Comparison of ENCODE assay signal across 8 cellular contexts in the genomic region with DNA sequence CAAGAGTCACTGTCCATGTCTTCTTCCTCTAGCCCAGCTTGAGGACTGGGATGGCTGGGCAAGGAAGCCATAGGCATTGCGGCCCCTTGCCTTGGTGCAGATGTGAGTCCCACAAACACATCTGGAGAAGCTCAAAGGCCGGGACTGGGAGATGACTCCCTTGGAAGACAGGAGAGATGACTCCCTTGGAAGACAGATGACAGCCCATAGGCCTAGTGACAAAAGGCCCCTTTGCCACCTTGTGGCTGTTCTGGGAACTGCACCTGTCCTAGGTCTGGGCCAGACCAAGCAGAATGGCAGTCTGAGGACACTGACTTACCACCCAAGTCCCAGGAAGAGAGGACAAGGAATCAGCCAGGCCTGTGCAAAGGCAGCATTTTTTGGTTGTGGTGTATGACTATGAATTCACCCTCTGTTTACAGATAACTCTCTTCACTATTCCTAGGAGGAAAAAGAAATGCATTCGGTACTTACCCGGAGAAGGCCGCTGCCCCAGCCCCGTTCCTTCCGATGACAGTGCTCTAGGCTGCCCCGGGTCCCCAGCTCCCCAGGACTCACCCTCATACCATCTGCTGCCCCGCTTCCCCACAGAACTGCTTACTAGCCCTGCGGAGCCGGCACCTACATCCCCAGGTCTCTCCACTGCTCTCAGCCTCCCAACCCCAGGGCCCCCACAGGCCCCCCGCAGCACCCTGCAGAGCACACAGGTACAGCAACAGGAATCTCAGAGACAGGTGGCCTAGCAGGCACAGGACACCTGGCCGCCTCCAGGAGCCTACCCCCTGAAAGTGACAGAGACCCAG. TPM values are rescaled to one million over a fixed set of nuclear protein-coding genes. Genes with fewer than 3 reads are reported as not detected.
DNase-seq lines count a peak whose midpoint lies in the region; ATAC-seq and TF ChIP-seq lines count a peak whose summit lies in the region.

No MANE protein-coding gene starts in this region.

- H3K9me3 ChIP-seq in CD8-positive, alpha-beta T cell (ENCODE audit: low read length), result no peaks in the 10 kb centered on the region
- H3K9me3 ChIP-seq in adipocyte (ENCODE audit: control insufficient read depth, low read length) (no peaks in the 10 kb centered on the region), left ventricle myocardium inferior (replicated peaks) (no peaks in the 10 kb centered on the region)

- peaks cover 66% of the 10 kb centered on the region for H3K36me3 ChIP-seq in CD8-positive, alpha-beta T cell (ENCODE audit: insufficient read depth, low read length)
- peaks cover 76% of the 10 kb centered on the region for H3K36me3 ChIP-seq in adipocyte (ENCODE audit: control insufficient read depth, insufficient read depth, low read length, severe bottlenecking)
- H3K36me3 ChIP-seq in left ventricle myocardium inferior, result peaks cover 49% of the 10 kb centered on the region

- TF ChIP-seq CTCF in CD8-positive, alpha-beta T cell (IDR thresholded peaks at IDR 0.05), result peak; percentile 86
- TF ChIP-seq CTCF in LNCAP (IDR thresholded peaks at IDR 0.05) (peak; percentile 86), left ventricle myocardium inferior (IDR thresholded peaks at IDR 0.05; ENCODE audit: borderline replicate concordance) (peak; percentile 98)

- H3K27me3 ChIP-seq in CD8-positive, alpha-beta T cell (ENCODE audit: insufficient read depth, low read length), result no peaks in the 10 kb centered on the region
- H3K27me3 ChIP-seq in adipocyte (replicated peaks; ENCODE audit: control insufficient read depth, insufficient read depth, low read length), result no peaks in the 10 kb centered on the region
- H3K27me3 ChIP-seq in left ventricle myocardium inferior (ENCODE audit: low read depth), result no peaks in the 10 kb centered on the region

- POLR2A ChIA-PET in CD8-positive, alpha-beta T cell (lab: Charles Lee), result interaction anchor here (0.8 to 16.0 kb wide), 7 partner anchors 10 to 141 kb away, joined by 3 to 185 read pairs (median 5); a partner anchor contains a TSS

- peaks cover 22% of the 10 kb centered on the region for H3K4me1 ChIP-seq in CD8-positive, alpha-beta T cell (ENCODE audit: insufficient read depth, low read length)
- H3K4me1 ChIP-seq in adipocyte (ENCODE audit: control insufficient read depth, insufficient read depth, low read length), result peaks cover 58% of the 10 kb centered on the region
- peaks cover 50% of the 10 kb centered on the region for H3K4me1 ChIP-seq in left ventricle myocardium inferior

- H3K27ac Mint-ChIP-seq in CD8-positive, alpha-beta T cell, result peak overlapping the region; percentile 83
- peak overlapping the region; percentile 21 for H3K27ac Mint-ChIP-seq in T-helper 1 cell treated with Interleukin-12 subunit alpha and Interleukin-12 subunit beta and Interleukin-4 antibody, amounts not matched to agents 30 μg/mL and 1 μg/mL, for 36 hours

- peaks cover 69% of the 10 kb centered on the region for H3K4me1 Mint-ChIP-seq in CD8-positive, alpha-beta T cell (ENCODE audit: low read depth)
- H3K4me1 Mint-ChIP-seq in T-helper 1 cell treated with Interleukin-12 subunit alpha and Interleukin-12 subunit beta and Interleukin-4 antibody, amounts not matched to agents 30 μg/mL and 1 μg/mL, for 36 hours (ENCODE audit: low read depth), result peaks cover 23% of the 10 kb centered on the region

- intact Hi-C loops in CD8-positive, alpha-beta T cell (cut with DNase I, micrococcal nuclease), result loop anchor here (1.0 to 2.0 kb wide), 5 partner anchors 23 to 120 kb away; no protein-coding TSS in a partner anchor
- intact Hi-C loops in left ventricle myocardium inferior (cut with micrococcal nuclease), result no loop called here

- H3K9ac ChIP-seq in adipocyte (ENCODE audit: low read length), result peak overlapping the region; percentile 40

- peak; percentile 72 for ATAC-seq in CD8-positive, alpha-beta T cell
- ATAC-seq in GM19372 (IDR thresholded peaks at IDR 0.05; ENCODE audit: low read depth, unreplicated experiment) (peak; percentile 77), GM21825 (IDR thresholded peaks at IDR 0.05; ENCODE audit: unreplicated experiment) (no peak)

- H3K27ac ChIP-seq in CD8-positive, alpha-beta T cell (ENCODE audit: low read depth, low read length), result no peak overlapping the region
- no peak overlapping the region for H3K27ac ChIP-seq in left ventricle myocardium inferior (replicated peaks)

- DNase-seq in CD8-positive, alpha-beta T cell, result peak; percentile 73 to 91 (median 79)
- peak; percentile 88 for DNase-seq in adipocyte (ENCODE audit: low read depth)
- DNase-seq in left ventricle myocardium inferior, result peak; percentile 69
- DNase-seq in retina, result peak; percentile 81

- no peaks in the 10 kb centered on the region for H3K27me3 Mint-ChIP-seq in CD8-positive, alpha-beta T cell (ENCODE audit: low read depth)
- no peaks in the 10 kb centered on the region for H3K27me3 Mint-ChIP-seq in T-helper 1 cell treated with Interleukin-12 subunit alpha and Interleukin-12 subunit beta and Interleukin-4 antibody, amounts not matched to agents 30 μg/mL and 1 μg/mL, for 36 hours (ENCODE audit: low read depth)

- no peak overlapping the region for H3K4me3 ChIP-seq in CD8-positive, alpha-beta T cell (ENCODE audit: low read depth, low read length)
- H3K4me3 ChIP-seq in adipocyte (ENCODE audit: low read length) (no peak overlapping the region), left ventricle myocardium inferior (no peak overlapping the region)

- no peak overlapping the region for H3K4me3 Mint-ChIP-seq in CD8-positive, alpha-beta T cell
- no peak overlapping the region for H3K4me3 Mint-ChIP-seq in T-helper 1 cell treated with Interleukin-12 subunit alpha and Interleukin-12 subunit beta and Interleukin-4 antibody, amounts not matched to agents 30 μg/mL and 1 μg/mL, for 36 hours

- CTCF ChIA-PET in CD8-positive, alpha-beta T cell (lab: Charles Lee), result interaction anchor here (0.7 to 29.2 kb wide), 12 partner anchors 11 to 143 kb away, joined by 3 to 773 read pairs (median 4); no protein-coding TSS in a partner anchor

- H3K36me3 Mint-ChIP-seq in CD8-positive, alpha-beta T cell, result peaks cover 84% of the 10 kb centered on the region
- H3K36me3 Mint-ChIP-seq in T-helper 1 cell treated with Interleukin-12 subunit alpha and Interleukin-12 subunit beta and Interleukin-4 antibody, amounts not matched to agents 30 μg/mL and 1 μg/mL, for 36 hours (ENCODE audit: low read depth), result peaks cover 56% of the 10 kb centered on the region

- no peaks in the 10 kb centered on the region for H3K9me3 Mint-ChIP-seq in CD8-positive, alpha-beta T cell
- H3K9me3 Mint-ChIP-seq in T-helper 1 cell treated with Interleukin-12 subunit alpha and Interleukin-12 subunit beta and Interleukin-4 antibody, amounts not matched to agents 30 μg/mL and 1 μg/mL, for 36 hours, result no peaks in the 10 kb centered on the region

RNA-seq across cellular contexts. Expression of a gene that starts 30.8 kb away (rescaled TPM):
- 100 to 1,000 TPM; 290 to 301 TPM for total RNA-seq in CD8-positive, alpha-beta T cell
- total RNA-seq in left ventricle myocardium inferior, result 506 TPM

RNA-seq across cellular contexts. Expression of a gene that starts 31.5 kb away (rescaled TPM):
- 100 to 1,000 TPM; 517 to 538 TPM for total RNA-seq in CD8-positive, alpha-beta T cell
- total RNA-seq in left ventricle myocardium inferior, result 3.0 TPM

Comparison
In these comparisons a context has a peak if more than half of its experiments do, and no peak if none do; other contexts are left out.
1. RNA of a gene that starts 31.5 kb away (total RNA-seq): 517 to 538 TPM in CD8-positive, alpha-beta T cell; 3.0 TPM in left ventricle myocardium inferior (single experiment); every median in the first group is over 100 times any median in the second.
2. Peak in every context shown above with its lines, with median percentiles within 50 percentile points of each other: DNase-seq and CTCF ChIP-seq.